In the genomic region with DNA sequence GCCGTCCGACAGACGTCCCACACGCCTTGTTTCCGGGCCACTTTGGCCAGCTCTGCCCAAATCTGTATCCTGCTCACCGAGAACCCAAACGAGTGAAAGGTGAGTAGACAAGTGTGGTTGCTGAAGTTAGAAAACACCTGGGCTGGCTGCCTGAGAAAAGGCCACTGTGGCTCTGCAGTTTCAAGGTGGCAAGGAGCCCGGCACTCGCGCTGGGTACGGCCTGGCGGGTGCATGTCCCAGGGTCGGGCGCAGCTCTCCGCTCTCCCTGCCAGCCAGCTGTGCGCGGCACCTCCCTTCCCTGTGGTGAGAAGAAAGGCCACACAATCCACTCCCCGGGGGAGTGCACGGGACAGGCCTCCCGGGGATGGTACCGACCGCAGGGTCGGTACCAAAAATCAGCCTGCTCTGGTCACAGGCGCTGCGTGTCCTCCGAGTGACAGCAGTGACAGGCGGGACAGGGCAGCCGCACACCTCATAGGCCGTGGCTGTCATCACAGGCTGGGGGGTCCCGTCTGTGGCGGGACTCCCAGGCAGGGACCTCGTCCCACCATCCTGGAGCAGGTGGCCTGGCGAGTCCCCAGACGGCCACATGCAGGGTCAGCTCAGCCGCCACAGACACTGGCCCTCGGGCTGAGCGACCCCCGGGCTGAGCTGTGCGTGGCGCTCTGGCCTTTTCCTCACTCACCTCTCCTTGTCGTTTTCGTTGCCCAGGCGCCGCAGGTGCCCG, we compare ENCODE assay signal across 22 cellular contexts. TPM values are rescaled to one million over a fixed set of nuclear protein-coding genes. Genes with fewer than 3 reads are reported as not detected.
"Had no signal": no experiment of that assay in that cellular context is flagged by ENCODE, and none has a peak within 500 bp of the region (broad histone marks: within the 10 kb centered on the region; RNA-seq: fewer than 3 reads in every experiment).

No MANE protein-coding gene starts in this region.

- H3K4me1 ChIP-seq: heart left ventricle, right lobe of liver, testis, tibial nerve, upper lobe of right lung, vagina had no signal

- DNase-seq: cortex of kidney; effector CD8-positive, alpha-beta T cell; foreskin melanocyte; hypothalamus; mesendoderm; naive B cell; nucleus accumbens; stimulated activated CD4-positive, alpha-beta T cell treated with anti-CD3 and anti-CD28 coated beads, Interleukin-2, amount 100 ng/mL, for 24 hours; stimulated activated CD4-positive, alpha-beta T cell treated with anti-CD3 and anti-CD28 coated beads, Interleukin-4, amount 100 ng/mL, for 4 hours; stimulated activated naive B cell treated with anti-CD40 and anti-IgM and Interleukin-4, amounts not matched to agents 10 μg/mL and 1 μg/mL and 100 μg/mL, for 72 hours; stimulated activated naive CD8-positive, alpha-beta T cell treated with anti-CD3 and anti-CD28 coated beads, Interleukin-15, amount 100 ng/mL, for 72 hours; testis had no signal

- H3K36me3 ChIP-seq: heart left ventricle, ovary, right lobe of liver, tibial nerve, upper lobe of right lung, vagina had no signal

- H3K9me3 ChIP-seq: heart left ventricle, ovary, right lobe of liver, testis, tibial nerve, upper lobe of right lung, vagina had no signal

- H3K27me3 ChIP-seq: dorsolateral prefrontal cortex, ovary, right lobe of liver, testis, tibial nerve, upper lobe of right lung, vagina had no signal

- H3K27ac ChIP-seq: dorsolateral prefrontal cortex, heart left ventricle, ovary, right lobe of liver, testis, tibial nerve, upper lobe of right lung, vagina had no signal

- H3K4me3 ChIP-seq: dorsolateral prefrontal cortex, heart left ventricle, ovary, right lobe of liver, testis, tibial nerve, upper lobe of right lung, vagina had no signal

- ATAC-seq: heart left ventricle; left lobe of liver; right lobe of liver; stimulated activated naive B cell treated with anti-CD40 and anti-IgM and Interleukin-4, amounts not matched to agents 10 μg/mL and 1 μg/mL and 100 μg/mL, for 72 hours; stimulated activated naive CD8-positive, alpha-beta T cell treated with anti-CD3 and anti-CD28 coated beads, Interleukin-15, amount 100 ng/mL, for 72 hours; upper lobe of right lung had no signal

RNA-seq across cellular contexts. Expression of a gene that starts 22.8 kb away (rescaled TPM):
- total RNA-seq: skeletal muscle tissue, subcutaneous adipose tissue, vagina had no signal
